In genomic region chr14:54746019-54746418, GRCh38 we compare ENCODE assay signal across 17 cellular contexts.
"Had no signal": no experiment of that assay in that cellular context is flagged by ENCODE, and none has a peak within 500 bp of the region (broad histone marks: within the 10 kb centered on the region; RNA-seq: fewer than 3 reads in every experiment).

No MANE protein-coding gene starts in this region.

- H3K36me3 ChIP-seq: esophagus squamous epithelium, prostate gland, transverse colon had no signal

- H3K4me3 ChIP-seq: esophagus squamous epithelium, lower lobe of right lung, prostate gland, right lobe of liver, spleen, testis, transverse colon had no signal

- ATAC-seq: foreskin keratinocyte; left lobe of liver; lower lobe of right lung; stimulated activated memory B cell treated with anti-CD40 and anti-IgM and Interleukin-4, amounts not matched to agents 10 μg/mL and 1 μg/mL and 100 μg/mL, for 72 hours had no signal

- DNase-seq: esophagus squamous epithelium; foreskin keratinocyte; kidney glomerular epithelial cell; lower lobe of right lung; mesenchymal stem cell; naive B cell; right lobe of liver; spleen; stimulated activated CD4-positive, alpha-beta T cell treated with anti-CD3 and anti-CD28 coated beads, Interleukin-15, amount 100 ng/mL, for 24 hours; stimulated activated CD4-positive, alpha-beta T cell treated with anti-CD3 and anti-CD28 coated beads, Interleukin-1b, Interleukin-23, amount 100 ng/mL, for 48 hours; stimulated activated CD4-positive, alpha-beta T cell treated with anti-CD3 and anti-CD28 coated beads, Interleukin-4, amount 100 ng/mL, for 24 hours; testis; transverse colon had no signal

- H3K27ac ChIP-seq: esophagus squamous epithelium, foreskin keratinocyte, lower lobe of right lung, parathyroid adenoma, prostate gland, right lobe of liver, spleen had no signal

- H3K27me3 ChIP-seq: esophagus squamous epithelium, foreskin keratinocyte, right lobe of liver, spleen, testis, transverse colon had no signal

- H3K9me3 ChIP-seq: esophagus squamous epithelium, lower lobe of right lung, prostate gland, right lobe of liver, spleen, testis, transverse colon had no signal

- H3K4me1 ChIP-seq: foreskin keratinocyte, lower lobe of right lung, prostate gland, right lobe of liver, spleen, testis, transverse colon had no signal
